In genomic region chr20:37528442-37529213, GRCh38 we compare ENCODE assay signal across 8 cellular contexts. TPM values are rescaled to one million over a fixed set of nuclear protein-coding genes. Genes with fewer than 3 reads are reported as not detected.
A peak's percentile ranks its signal among the peaks of the same experiment; 100 is the strongest.
DNase-seq lines count a peak whose midpoint lies in the region; ATAC-seq, FAIRE-seq and TF ChIP-seq lines count a peak whose summit lies in the region.

No MANE protein-coding gene starts in this region.

- H3K4me3 ChIP-seq in GM12878, result peak overlapping the region; percentile 89

- FAIRE-seq in GM12878 (lab: Jason Lieb, UNC), result peak; percentile 70

- H3K9me3 ChIP-seq in GM12878 (replicated peaks; ENCODE audit: control insufficient read depth, insufficient read depth, low read length), result no peaks in the 10 kb centered on the region

- H3K27me3 ChIP-seq in GM12878 (replicated peaks in 1 of 2; ENCODE audit: control insufficient read depth in 2 of 2, insufficient read depth in 2 of 2, low read length in 1 of 2), result no peaks in the 10 kb centered on the region

- ATAC-seq in HG02852 (IDR thresholded peaks at IDR 0.05; ENCODE audit: unreplicated experiment) (peak; percentile 8), GM12878 (peak; percentile 18), GM21423 (IDR thresholded peaks at IDR 0.05; ENCODE audit: unreplicated experiment) (no peak)

- peak overlapping the region; percentile 98 for H3K9ac ChIP-seq in GM12878 (ENCODE audit: control insufficient read depth, insufficient read depth, low read length)

- BruUV-seq in GM12878 (replicated peaks; lab: Mats Ljungman, UMichigan), result TSS peak; percentile 99

- no peak for TF ChIP-seq POLR2A in GM12878 (IDR thresholded peaks at IDR 0.05; ENCODE audit: low read depth, low read length)

- H3K4me1 ChIP-seq in GM12878 (ENCODE audit: control insufficient read depth, insufficient read depth, low read length), result peaks cover 16% of the 10 kb centered on the region

- POLR2A ChIA-PET in GM12878 (lab: Charles Lee), result no interaction called here

- SMC1A ChIA-PET in GM12878 (lab: Charles Lee; ENCODE audit: uncharacterized antibody, unreplicated experiment), result interaction anchor here (0.6 to 4.2 kb wide), 6 partner anchors 13 to 339 kb away, joined by 3 to 36 read pairs (median 4); no protein-coding TSS in a partner anchor

- in situ Hi-C loops in GM12878 (cut with MboI), result loop anchor here (5.0 kb wide), 1 partner anchor 136 kb away; no protein-coding TSS in a partner anchor
- in situ Hi-C loops in GM13976 (cut with MboI; ENCODE audit: low sequenced_read_pairs, unreplicated experiment), result loop anchor here (5.0 kb wide), 1 partner anchor 261 kb away; no protein-coding TSS in a partner anchor

- RAD21 ChIA-PET in GM12878 (lab: Charles Lee; ENCODE audit: unreplicated experiment), result interaction anchor here (1.2 to 11.5 kb wide), 2 partner anchors 251 to 260 kb away, joined by 4 to 119 read pairs; no protein-coding TSS in a partner anchor

- CTCF ChIA-PET in GM12878 (lab: Yijun Ruan, JAX), result interaction anchor here (0.9 to 13.5 kb wide), 3 partner anchors 253 to 334 kb away, joined by 3 to 282 read pairs (median 200); no protein-coding TSS in a partner anchor

- peak overlapping the region; percentile 82 for H2AFZ ChIP-seq in GM12878 (ENCODE audit: control insufficient read depth, low read depth, low read length)

- no peak for TF ChIP-seq RAD21 in GM12878 (IDR thresholded peaks at IDR 0.05; ENCODE audit: insufficient read depth, low read depth, low read length)

- intact Hi-C loops in GM12878 (cut with micrococcal nuclease; ENCODE audit: unreplicated experiment), result no loop called here

- no peak for TF ChIP-seq EP300 in GM12878 (IDR thresholded peaks at IDR 0.05; ENCODE audit: borderline replicate concordance in 1 of 2, control insufficient read depth in 1 of 2, low read depth in 2 of 2, low read length in 2 of 2)

- peaks cover 29% of the 10 kb centered on the region for H3K79me2 ChIP-seq in GM12878 (ENCODE audit: control insufficient read depth, insufficient read depth, low read length)

- DNase-seq in GM12878 (ENCODE audit: low read depth, low spot score), result no peak
- DNase-seq in mesenteric fat pad (ENCODE audit: low spot score), result peak; percentile 41
- DNase-seq in kidney glomerular epithelial cell (lab: John Stamatoyannopoulos, UW), result no peak
- no peak for DNase-seq in NCI-H510A treated with DMSO at 0.1 percent for 48 hours (lab: John Stamatoyannopoulos, UW)
- DNase-seq in GM13976 (ENCODE audit: low spot score), result no peak

- H3K27ac ChIP-seq in 22Rv1, result peak overlapping the region; percentile 75
- peak overlapping the region; percentile 100 for H3K27ac ChIP-seq in GM12878 (ENCODE audit: control insufficient read depth, insufficient read depth)

- peak overlapping the region; percentile 78 for H3K4me2 ChIP-seq in GM12878 (ENCODE audit: control insufficient read depth, insufficient read depth)

- H4K20me1 ChIP-seq in GM12878 (ENCODE audit: control insufficient read depth, insufficient read depth), result peaks cover 7% of the 10 kb centered on the region; the same call in 1 of the 2 replicates

- no peak for TF ChIP-seq CTCF in 22Rv1 (IDR thresholded peaks at IDR 0.05)
- no peak for TF ChIP-seq CTCF in GM12878 (IDR thresholded peaks at IDR 0.05 in 2 of 3, conservative IDR thresholded peaks at IDR 0.05 in 1 of 3; ENCODE audit: control insufficient read depth in 2 of 3, extremely low read depth in 1 of 3, insufficient read depth in 1 of 3, low read depth in 3 of 3, low read length in 3 of 3)
- TF ChIP-seq CTCF in GM13976 (IDR thresholded peaks at IDR 0.05; ENCODE audit: borderline replicate concordance, control extremely low read depth, extremely low read depth, insufficient read depth, missing control alignments), result no peak

- WGBS in GM12878 (ENCODE audit: insufficient coverage, insufficient replicate concordance, low lambda C conversion rate, missing lambda C conversion rate), result 33% methylated on average over 10 of the region's 10 CpGs

- no peaks in the 10 kb centered on the region for H3K36me3 ChIP-seq in GM12878 (ENCODE audit: control insufficient read depth in 2 of 2, insufficient read depth in 2 of 2, low read length in 1 of 2)

TF ChIP-seq in GM12878, 131 proteins besides CTCF, POLR2A, EP300 and RAD21 (continues in another document):
- no peak for TF ChIP-seq CHD1 (IDR thresholded peaks at IDR 0.05; ENCODE audit: low read depth, low read length)
- TF ChIP-seq RAD51 (IDR thresholded peaks at IDR 0.05), result no peak
- TF ChIP-seq EGR1 (IDR thresholded peaks at IDR 0.05; ENCODE audit: borderline replicate concordance in 1 of 2, low read depth in 2 of 2, low read length in 2 of 2), result no peak
- TF ChIP-seq NKRF (conservative IDR thresholded peaks at IDR 0.05), result no peak
- TF ChIP-seq FOXM1 (IDR thresholded peaks at IDR 0.05; ENCODE audit: low read depth, low read length), result no peak
- no peak for TF ChIP-seq ELK1 (IDR thresholded peaks at IDR 0.05; ENCODE audit: low read depth, low read length)
- no peak for TF ChIP-seq KLF5 (IDR thresholded peaks at IDR 0.05; ENCODE audit: partially characterized antibody)
- no peak for TF ChIP-seq TCF12 (IDR thresholded peaks at IDR 0.05; ENCODE audit: low read depth, low read length)

RNA-seq across cellular contexts. Expression of gene BLCAP, which starts 1.0 kb away (rescaled TPM):
- 50.2 and 57.6 TPM in 2 replicates for total RNA-seq in GM12878 (2013; cell fraction: nucleolus; rRNA removed)
- total RNA-seq in GM12878 (2014; rRNA removed) (37.2 and 39.1 TPM in 2 replicates), GM12878 (2014; rRNA removed; fragmentation: Illumina TruSeq; extraction: Trizol) (29.4 and 30.0 TPM in 2 replicates), GM12878 (2021) (42.0 and 51.2 TPM in 2 replicates), mesenteric fat pad (148 TPM)
- polyA plus RNA-seq in GM12878 (2011; ENCODE audit: low read depth), result 20.7 TPM
- polyA plus RNA-seq in GM12878 (2011; rRNA removed) (54.7 and 58.9 TPM in 2 replicates), GM12878 (2014; fragmentation: Illumina TruSeq; extraction: Trizol) (44.1 and 44.3 TPM in 2 replicates), GM12878 (2014; fragmentation: Nextera tagmentation; extraction: Ambion mirVana) (10 to 100 TPM; 24.6 to 37.7 TPM), GM12878 (2014; rRNA removed) (48.9 and 50.6 TPM in 2 replicates), GM12878 (2016; fragmentation: Nextera tagmentation; extraction: Ambion mirVana) (10 to 100 TPM; 60.1 to 62.3 TPM)
- 57.9 and 62.7 TPM in 2 replicates for polyA plus RNA-seq in GM12878 (2011; cell fraction: cytosol; rRNA removed)
- 48.9 and 49.3 TPM in 2 replicates for polyA plus RNA-seq in GM12878 (2011; cell fraction: nucleus; rRNA removed)
- polyA plus RNA-seq in GM12878 (2012), result 28.8 and 30.5 TPM in 2 replicates
- polyA minus RNA-seq in GM12878 (2011; rRNA and poly(A)+ RNA removed), result 39.9 and 46.5 TPM in 2 replicates
- 12.3 and 13.3 TPM in 2 replicates for polyA minus RNA-seq in GM12878 (2011; cell fraction: cytosol; rRNA and poly(A)+ RNA removed)
- 14.4 and 29.0 TPM in 2 replicates for polyA minus RNA-seq in GM12878 (2011; cell fraction: nucleus; rRNA and poly(A)+ RNA removed)

RNA-seq across cellular contexts. Expression of gene NNAT, which starts 7.6 kb away (rescaled TPM):
- total RNA-seq in GM12878 (2013; cell fraction: nucleolus; rRNA removed), result not detected in 2 replicates
- total RNA-seq in GM12878 (2014; rRNA removed) (not detected in 2 replicates), GM12878 (2014; rRNA removed; fragmentation: Illumina TruSeq; extraction: Trizol) (not detected in 2 replicates), GM12878 (2021) (not detected in 2 replicates), mesenteric fat pad (27.3 TPM)
- polyA plus RNA-seq in GM12878 (2011; ENCODE audit: low read depth), result 1.6 TPM
- polyA plus RNA-seq in GM12878 (2011; rRNA removed) (not detected in 2 replicates), GM12878 (2014; fragmentation: Illumina TruSeq; extraction: Trizol) (not detected in 2 replicates), GM12878 (2014; fragmentation: Nextera tagmentation; extraction: Ambion mirVana) (not detected), GM12878 (2014; rRNA removed) (0.22 TPM in 1 of 2 replicates, not detected in the other), GM12878 (2016; fragmentation: Nextera tagmentation; extraction: Ambion mirVana) (under 1 TPM; 0.42 to 0.99 TPM)
- polyA plus RNA-seq in GM12878 (2011; cell fraction: cytosol; rRNA removed), result 0.07 TPM in 1 of 2 replicates, not detected in the other
- polyA plus RNA-seq in GM12878 (2011; cell fraction: nucleus; rRNA removed), result not detected in 2 replicates
- 0.79 and 1.3 TPM in 2 replicates for polyA plus RNA-seq in GM12878 (2012)
- not detected in 2 replicates for polyA minus RNA-seq in GM12878 (2011; rRNA and poly(A)+ RNA removed)
- polyA minus RNA-seq in GM12878 (2011; cell fraction: cytosol; rRNA and poly(A)+ RNA removed), result not detected in 2 replicates
- not detected in 2 replicates for polyA minus RNA-seq in GM12878 (2011; cell fraction: nucleus; rRNA and poly(A)+ RNA removed)

Comparison
In these comparisons a context has a peak if more than half of its experiments do, and no peak if none do; other contexts are left out.
1. RNA of gene NNAT, which starts 7.6 kb away (total RNA-seq): 27.3 TPM in mesenteric fat pad (single experiment); not detected in GM12878; every median in the first group is over 10 times any median in the second.